Comparison of ENCODE assay signal across 8 cellular contexts in genomic region chr4:65670331-65671031, GRCh38. TPM values are rescaled to one million over a fixed set of nuclear protein-coding genes. Genes with fewer than 3 reads are reported as not detected.
A peak's percentile ranks its signal among the peaks of the same experiment; 100 is the strongest.
DNase-seq lines count a peak whose midpoint lies in the region; ATAC-seq and TF ChIP-seq lines count a peak whose summit lies in the region.

Gene EPHA5, minus strand, starts transcription at chr4:65670489. Its CDS starts 747 bp downstream, at chr4:65669742.

- H3K9me3 Mint-ChIP-seq in mesothelial cell of epicardium = no peaks in the 10 kb centered on the region
- H3K9me3 Mint-ChIP-seq in stimulated activated effector memory CD8-positive, alpha-beta T cell treated with anti-CD3 and anti-CD28 coated beads, Interleukin-12 subunit alpha, Interleukin-12 subunit beta, amount 100 ng/mL, for 72 hours = peaks cover 19% of the 10 kb centered on the region

- peak within 1 kb of the TSS; percentile 31 for H3K27ac Mint-ChIP-seq in mesothelial cell of epicardium
- H3K27ac Mint-ChIP-seq in stimulated activated effector memory CD8-positive, alpha-beta T cell treated with anti-CD3 and anti-CD28 coated beads, Interleukin-12 subunit alpha, Interleukin-12 subunit beta, amount 100 ng/mL, for 72 hours = no peak within 1 kb of the TSS

- no peak for TF ChIP-seq POLR2A in uterus (IDR thresholded peaks at IDR 0.05)

- H3K4me3 Mint-ChIP-seq in mesothelial cell of epicardium = peak within 1 kb of the TSS; percentile 72
- H3K4me3 Mint-ChIP-seq in stimulated activated effector memory CD8-positive, alpha-beta T cell treated with anti-CD3 and anti-CD28 coated beads, Interleukin-12 subunit alpha, Interleukin-12 subunit beta, amount 100 ng/mL, for 72 hours = no peak within 1 kb of the TSS

- no peaks in the 10 kb centered on the region for H3K9me3 ChIP-seq in uterus

- TF ChIP-seq CTCF in mesothelial cell of epicardium (IDR thresholded peaks at IDR 0.05; ENCODE audit: unreplicated experiment) (no peak), uterus (IDR thresholded peaks at IDR 0.05) (peak in 1 of 4 experiments; percentile 0)

- peaks cover 0 to 19% of the 10 kb centered on the region in 2 donors for H3K27me3 ChIP-seq in uterus

- H3K27me3 Mint-ChIP-seq in mesothelial cell of epicardium (ENCODE audit: low read depth) = peaks cover 87% of the 10 kb centered on the region

- intact Hi-C loops in uterus (cut with DNase I; ENCODE audit: low total_unique reads) = no loop called here

- peak; percentile 93 for DNase-seq in ELF-1 (ENCODE audit: low read depth, low spot score)
- DNase-seq in mesothelial cell of epicardium (ENCODE audit: low spot score in 2 of 2, unreplicated experiment in 2 of 2) = peak; percentile 59 to 82
- DNase-seq in uterus = peak; percentile 20 to 79
- DNase-seq in stimulated activated effector memory CD8-positive, alpha-beta T cell treated with anti-CD3 and anti-CD28 coated beads, Interleukin-12 subunit alpha, Interleukin-12 subunit beta, amount 100 ng/mL, for 72 hours (ENCODE audit: low spot score in 2 of 2) = no peak

- peaks cover 25% of the 10 kb centered on the region for H3K4me1 Mint-ChIP-seq in mesothelial cell of epicardium
- H3K4me1 Mint-ChIP-seq in stimulated activated effector memory CD8-positive, alpha-beta T cell treated with anti-CD3 and anti-CD28 coated beads, Interleukin-12 subunit alpha, Interleukin-12 subunit beta, amount 100 ng/mL, for 72 hours = no peaks in the 10 kb centered on the region

- peak within 1 kb of the TSS; percentile 10 to 35 for H3K27ac ChIP-seq in uterus

- peak; percentile 90 for ATAC-seq in SK-N-SH treated with all-trans-retinoic acid at 6 μM for 48 hours
- peak; percentile 56 for ATAC-seq in esophagus mucosa
- no peak for ATAC-seq in GM21737 (IDR thresholded peaks at IDR 0.05; ENCODE audit: unreplicated experiment)
- no peak for ATAC-seq in stimulated activated effector memory CD8-positive, alpha-beta T cell treated with anti-CD3 and anti-CD28 coated beads, Interleukin-12 subunit alpha, Interleukin-12 subunit beta, amount 100 ng/mL, for 72 hours

- H3K36me3 ChIP-seq in uterus = no peaks in the 10 kb centered on the region

- H3K36me3 Mint-ChIP-seq in mesothelial cell of epicardium = no peaks in the 10 kb centered on the region
- no peaks in the 10 kb centered on the region for H3K36me3 Mint-ChIP-seq in stimulated activated effector memory CD8-positive, alpha-beta T cell treated with anti-CD3 and anti-CD28 coated beads, Interleukin-12 subunit alpha, Interleukin-12 subunit beta, amount 100 ng/mL, for 72 hours

- TF ChIP-seq RAD21 in Ishikawa (IDR thresholded peaks at IDR 0.05; ENCODE audit: low read depth) = no peak

- peak within 1 kb of the TSS; percentile 21 to 42 for H3K4me3 ChIP-seq in uterus

- no peak for TF ChIP-seq EP300 in Ishikawa (IDR thresholded peaks at IDR 0.05; ENCODE audit: borderline replicate concordance)

- peaks cover 0 to 12% of the 10 kb centered on the region in 2 donors for H3K4me1 ChIP-seq in uterus

TF ChIP-seq in Ishikawa, 13 proteins besides CTCF, POLR2A, EP300 and RAD21 (continues in another document):
- no peak for TF ChIP-seq EGR1 (IDR thresholded peaks at IDR 0.05)
- no peak for TF ChIP-seq CEBPB (IDR thresholded peaks at IDR 0.05)
- peak; percentile 92 for TF ChIP-seq MAX (IDR thresholded peaks at IDR 0.05)
- no peak for TF ChIP-seq FOXM1 (IDR thresholded peaks at IDR 0.05; ENCODE audit: borderline replicate concordance, low read depth)
- TF ChIP-seq ZBTB7A (IDR thresholded peaks at IDR 0.05; ENCODE audit: low read depth) = no peak
- no peak for TF ChIP-seq CREB1 (IDR thresholded peaks at IDR 0.05; ENCODE audit: low read depth)
- TF ChIP-seq YY1 (IDR thresholded peaks at IDR 0.05; ENCODE audit: low read depth) = no peak
- no peak for TF ChIP-seq NFIC (IDR thresholded peaks at IDR 0.05)
- TF ChIP-seq USF1 (IDR thresholded peaks at IDR 0.05) = no peak
- TF ChIP-seq TEAD4 (IDR thresholded peaks at IDR 0.05) = peak; percentile 30; the same call in 1 of the 2 replicates
- peak; percentile 29; the same call in 1 of the 2 replicates for TF ChIP-seq TCF12 (IDR thresholded peaks at IDR 0.05; ENCODE audit: low read depth)
- peak; percentile 38; the same call in 1 of the 2 replicates for TF ChIP-seq TAF1 (IDR thresholded peaks at IDR 0.05; ENCODE audit: low read depth)

TF ChIP-seq in SK-N-SH treated with all-trans-retinoic acid at 6 μM for 48 hours, 23 proteins besides CTCF, POLR2A, EP300 and RAD21 (continues in another document):
- TF ChIP-seq TSHZ2 (CRISPR knock-in tag; IDR thresholded peaks at IDR 0.05) (no peak), CSRNP3 (CRISPR knock-in tag; IDR thresholded peaks at IDR 0.05) (no peak), CREB5 (CRISPR knock-in tag; IDR thresholded peaks at IDR 0.05; ENCODE audit: low read depth) (no peak), TCF4 (CRISPR knock-in tag; IDR thresholded peaks at IDR 0.05; ENCODE audit: borderline replicate concordance) (no peak), ZC3H10 (CRISPR knock-in tag; IDR thresholded peaks at IDR 0.05) (no peak), SNAI2 (CRISPR knock-in tag; IDR thresholded peaks at IDR 0.05) (no peak), ARNTL (CRISPR knock-in tag; IDR thresholded peaks at IDR 0.05; ENCODE audit: borderline replicate concordance, low read depth) (no peak), PPARA (CRISPR knock-in tag; IDR thresholded peaks at IDR 0.05; ENCODE audit: borderline replicate concordance) (no peak), ZNF565 (CRISPR knock-in tag; conservative IDR thresholded peaks at IDR 0.05; ENCODE audit: low read depth) (no peak), ESRRG (CRISPR knock-in tag; IDR thresholded peaks at IDR 0.05) (no peak), GLIS3 (CRISPR knock-in tag; IDR thresholded peaks at IDR 0.05) (no peak), ZFP30 (CRISPR knock-in tag; IDR thresholded peaks at IDR 0.05) (no peak), ISL1 (CRISPR knock-in tag; IDR thresholded peaks at IDR 0.05) (no peak), PATZ1 (CRISPR knock-in tag; IDR thresholded peaks at IDR 0.05; ENCODE audit: borderline replicate concordance) (no peak)

RNA-seq across cellular contexts. Expression of gene EPHA5, which starts in this region (rescaled TPM):
- total RNA-seq in esophagus mucosa (not detected), mesothelial cell of epicardium (0.75 to 1.0 TPM (median 0.94 TPM) in 3 replicates), uterus (10 to 100 TPM in 1 of 4 donors, 1 to 10 TPM in 1, not detected in 2; 1.2 to 10.4 TPM)

Comparison
In these comparisons a context has a peak if more than half of its experiments do, and no peak if none do; other contexts are left out.
1. Peak in ATAC-seq in esophagus mucosa; RNA of the gene not detected or under 1 TPM.
2. DNase-seq: peak in ELF-1 (single experiment), mesothelial cell of epicardium (2 of 2) and uterus (2 of 2); none in stimulated activated effector memory CD8-positive, alpha-beta T cell treated with anti-CD3 and anti-CD28 coated beads, Interleukin-12 subunit alpha, Interleukin-12 subunit beta, amount 100 ng/mL, for 72 hours (0 of 2).